In the genomic region with DNA sequence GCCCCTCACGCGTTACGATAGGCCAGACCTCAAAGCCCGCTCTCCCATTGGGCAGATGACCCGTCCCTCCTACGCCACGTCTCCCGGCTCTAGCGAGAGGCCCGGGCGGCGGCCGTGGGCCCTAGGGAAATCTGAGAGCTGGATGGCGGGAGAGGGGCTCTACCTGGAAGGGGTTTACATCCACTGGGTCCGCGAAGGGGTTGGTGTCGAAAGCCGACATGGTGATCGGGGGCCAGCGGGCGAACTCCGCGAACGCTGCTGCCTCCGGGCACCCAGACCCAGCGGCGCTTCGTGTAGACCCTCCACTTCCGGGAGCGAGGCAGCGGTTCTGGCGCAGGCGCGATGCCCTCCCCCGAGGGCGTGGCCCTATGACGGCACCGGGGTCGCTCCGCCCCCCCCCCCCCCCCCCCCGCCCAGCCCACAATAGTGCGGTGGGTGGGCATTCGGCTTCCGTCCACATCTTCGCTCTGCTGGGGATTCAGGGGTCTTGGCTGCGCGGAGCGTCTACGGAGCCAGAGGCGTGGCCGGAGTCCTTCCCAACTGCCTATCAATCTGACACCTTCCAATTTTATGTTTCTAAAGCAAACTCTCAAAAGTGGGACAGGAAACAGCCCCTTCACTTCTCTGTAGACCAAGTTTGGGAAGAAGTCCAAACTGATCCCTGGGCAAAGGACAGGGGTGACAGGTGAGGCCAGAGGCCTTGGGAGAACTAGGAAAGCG, we compare ENCODE assay signal across 8 cellular contexts.
DNase-seq lines count a peak whose midpoint lies in the region; ATAC-seq lines count a peak whose summit lies in the region.

A gene with protein sequence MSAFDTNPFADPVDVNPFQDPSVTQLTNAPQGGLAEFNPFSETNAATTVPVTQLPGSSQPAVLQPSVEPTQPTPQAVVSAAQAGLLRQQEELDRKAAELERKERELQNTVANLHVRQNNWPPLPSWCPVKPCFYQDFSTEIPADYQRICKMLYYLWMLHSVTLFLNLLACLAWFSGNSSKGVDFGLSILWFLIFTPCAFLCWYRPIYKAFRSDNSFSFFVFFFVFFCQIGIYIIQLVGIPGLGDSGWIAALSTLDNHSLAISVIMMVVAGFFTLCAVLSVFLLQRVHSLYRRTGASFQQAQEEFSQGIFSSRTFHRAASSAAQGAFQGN (minus strand): TSS at position 330 of the 720 bp plus-strand sequence. CDS start 110 bp downstream, at position 220.

- ATAC-seq in GM19043 (IDR thresholded peaks at IDR 0.05; ENCODE audit: low read depth, unreplicated experiment) = peak; percentile 68
- ATAC-seq in HG03354 (IDR thresholded peaks at IDR 0.05; ENCODE audit: poor library complexity, severe bottlenecking, unreplicated experiment) = peak; percentile 86

- DNase-seq in AG20443 (ENCODE audit: low spot score) (peak; percentile 99), NCI-H446 (lab: John Stamatoyannopoulos, UW) (peak; percentile 61 to 91), iris pigment epithelial cell (ENCODE audit: low read depth) (peak; percentile 96)
- DNase-seq in activated CD4-positive, CD25-positive, alpha-beta regulatory T cell treated with anti-CD3 and anti-CD28 coated beads, Interleukin-2, amount 50 U/mL, for 16 hours (ENCODE audit: low read depth, low spot score) = peak; percentile 78
- DNase-seq in central memory CD4-positive, alpha-beta T cell = peak; percentile 90
- DNase-seq in stimulated activated CD4-positive, alpha-beta T cell treated with anti-CD3 and anti-CD28 coated beads, Interleukin-12 subunit alpha, Interleukin-12 subunit beta, amount 100 ng/mL, for 24 hours (ENCODE audit: low read depth in 2 of 2) = peak; percentile 80 to 88

Comparison
In these comparisons a context has a peak if more than half of its experiments do, and no peak if none do; other contexts are left out.
1. Peak in every context shown above with its lines: DNase-seq and ATAC-seq.